Comparison of ENCODE assay signal across 17 cellular contexts in the genomic region with DNA sequence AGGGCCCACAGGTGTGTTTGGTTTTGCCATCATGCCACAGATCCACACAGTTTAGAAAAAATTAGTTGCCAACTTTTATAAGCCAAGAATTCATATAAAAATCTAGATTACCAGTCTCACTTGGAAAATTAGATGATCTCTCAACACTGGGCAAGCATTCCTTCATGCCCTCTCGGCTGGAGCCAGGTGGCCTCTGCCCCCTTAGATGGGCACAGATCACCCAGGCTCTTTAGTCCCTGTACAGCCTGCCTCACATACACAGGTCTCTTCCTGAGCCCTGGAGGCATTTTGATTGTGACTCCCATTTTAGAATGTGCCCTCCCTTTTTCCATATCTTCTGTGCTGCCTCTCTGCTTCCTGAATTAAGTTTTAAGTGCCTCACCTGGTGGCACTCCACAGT. TPM values are rescaled to one million over a fixed set of nuclear protein-coding genes. Genes with fewer than 3 reads are reported as not detected.
A peak's percentile ranks its signal among the peaks of the same experiment; 100 is the strongest.
DNase-seq lines count a peak whose midpoint lies in the region; ATAC-seq, FAIRE-seq and TF ChIP-seq lines count a peak whose summit lies in the region.
"Had no signal": no experiment of that assay in that cellular context is flagged by ENCODE, and none has a peak within 500 bp of the region (broad histone marks: within the 10 kb centered on the region; RNA-seq: fewer than 3 reads in every experiment).

No MANE protein-coding gene starts in this region.

- DNase-seq in LNCaP clone FGC (ENCODE audit: low read depth) (no peak), left lobe of liver (ENCODE audit: low spot score) (peak; percentile 75), small intestine (no peak), kidney tubule cell (ENCODE audit: low spot score) (no peak)
- no peak for DNase-seq in stimulated activated CD8-positive, alpha-beta memory T cell treated with anti-CD3 and anti-CD28 coated beads, Interleukin-4, amount 100 ng/mL, for 48 hours
- DNase-seq in activated CD4-positive, CD25-positive, alpha-beta regulatory T cell (lab: John Stamatoyannopoulos, UW) = no peak
- DNase-seq: BE2C; Caco-2; CD8-positive, alpha-beta memory T cell; DND-41; GDM1; HCEC 1CT; HFFc6 had no signal

- peak; percentile 94 for ATAC-seq in left lobe of liver
- ATAC-seq: A549 had no signal

- H3K9me3 ChIP-seq in small intestine (ENCODE audit: control insufficient read depth, low read depth) = no peaks in the 10 kb centered on the region
- H3K9me3 ChIP-seq: BE2C, Caco-2 had no signal

- H3K27me3 ChIP-seq in small intestine (ENCODE audit: control insufficient read depth in 2 of 2, insufficient read depth in 2 of 2, low read length in 2 of 2) = no peaks in the 10 kb centered on the region
- H3K27me3 ChIP-seq: BE2C had no signal

- peak overlapping the region; percentile 69 to 83 for H3K27ac ChIP-seq in small intestine (ENCODE audit: low read depth in 1 of 2, low read length in 1 of 2)
- H3K27ac ChIP-seq: A549, HL-60 had no signal

- peaks cover 0 to 4% of the 10 kb centered on the region in 2 donors for H3K4me1 ChIP-seq in small intestine (ENCODE audit: control insufficient read depth in 2 of 2, insufficient read depth in 1 of 2, low read depth in 1 of 2, low read length in 1 of 2)
- H3K4me1 ChIP-seq: A549, BE2C, Caco-2 had no signal

- H3K36me3 ChIP-seq in small intestine (ENCODE audit: control insufficient read depth in 2 of 2, insufficient read depth in 2 of 2, low read length in 2 of 2) = peaks cover 11 to 16% of the 10 kb centered on the region in 2 donors
- H3K36me3 ChIP-seq: BE2C had no signal

- no peak for TF ChIP-seq CTCF in LNCaP clone FGC (IDR thresholded peaks at IDR 0.05; ENCODE audit: control insufficient read depth, extremely low read depth, insufficient read depth)

- WGBS in small intestine, 3 donors = 17 to 73% (median 43%) methylated on average over 1 of the region's 1 CpG

- H3K4me3 ChIP-seq in LNCaP clone FGC (ENCODE audit: low read depth, low read length) (peak overlapping the region; percentile 47), small intestine (ENCODE audit: low read depth in 1 of 2, low read length in 2 of 2) (peak overlapping the region in 1 of 2 donors; percentile 21)
- H3K4me3 ChIP-seq: A549 had no signal

- FAIRE-seq in small intestine (lab: Jason Lieb, UNC) = no peak
- FAIRE-seq: A549, GM12892, GM19239 had no signal

RNA-seq across cellular contexts. Expression of a gene that starts 20.0 kb away (rescaled TPM):
- 102 TPM for total RNA-seq in left lobe of liver
- polyA plus RNA-seq in small intestine = 10 to 100 TPM; 27.8 to 40.3 (median 34.8) TPM
